In the genomic region with DNA sequence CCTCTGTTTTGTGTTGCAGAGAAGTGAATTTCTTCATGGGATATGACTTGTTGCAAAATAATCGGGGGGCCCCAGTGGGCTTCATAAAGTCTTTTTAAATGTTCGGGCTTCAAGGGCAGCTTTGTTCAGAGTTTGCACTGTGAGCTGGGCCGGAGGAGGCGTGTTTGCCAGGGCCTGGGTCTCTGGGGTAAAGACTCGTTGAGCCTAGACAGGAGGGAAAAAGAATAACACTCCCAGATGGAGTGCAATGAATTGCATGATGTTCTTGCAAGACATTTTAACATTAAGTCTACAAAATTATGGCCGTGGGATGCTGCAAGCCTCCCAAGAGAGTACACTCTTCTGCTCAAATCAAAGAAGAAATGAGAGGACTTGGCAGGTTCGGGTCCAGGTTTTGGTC, we compare ENCODE assay signal across 33 cellular contexts. TPM values are rescaled to one million over a fixed set of nuclear protein-coding genes. Genes with fewer than 3 reads are reported as not detected.
"Had no signal": no experiment of that assay in that cellular context is flagged by ENCODE, and none has a peak within 500 bp of the region (broad histone marks: within the 10 kb centered on the region; RNA-seq: fewer than 3 reads in every experiment).

No MANE protein-coding gene starts in this region.

- H3K9me3 Mint-ChIP-seq: activated B cell treated with CpG ODN at 0.5 μM for 24 hours; activated CD8-positive, alpha-beta T cell treated with anti-CD3 and anti-CD28 coated beads for 36 hours; activated naive CD4-positive, alpha-beta T cell treated with anti-CD3 and anti-CD28 coated beads, Interleukin-2, amount 50 U/mL, for 24 hours; activated naive CD8-positive, alpha-beta T cell treated with anti-CD3 and anti-CD28 coated beads, Interleukin-2, amount 10 ng/mL, durations not matched to agents 7 days and 5 days; activated T-cell treated with anti-CD3 and anti-CD28 coated beads, Interleukin-2, amount 50 U/mL, for 24 hours; activated T-helper 2 cell treated with anti-CD3 and anti-CD28 coated beads, Interferon-gamma antibody, Interleukin-2, Interleukin-4, amounts not matched to agents 10 μg/mL and 5 μg/mL and 100 μg/mL, durations not matched to agents 14 hours and 24 hours and 36 hours had no signal

- DNase-seq: activated B cell treated with CpG ODN at 0.5 μM for 24 hours; activated CD4-positive, alpha-beta T cell treated with anti-CD3 and anti-CD28 coated beads for 4 hours; activated CD4-positive, alpha-beta T cell treated with anti-CD3 and anti-CD28 coated beads, Interleukin-2, amount 50 U/mL, for 4 hours; activated CD4-positive, CD25-positive, alpha-beta regulatory T cell treated with anti-CD3 and anti-CD28 coated beads, Interleukin-2, amount 50 U/mL, for 72 hours; activated CD8-positive, alpha-beta T cell treated with anti-CD3 and anti-CD28 coated beads for 36 hours; activated gamma-delta T cell; activated naive CD4-positive, alpha-beta T cell treated with Interleukin-2 at 50 U/mL for 16 hours; activated naive CD8-positive, alpha-beta T cell treated with anti-CD3 and anti-CD28 coated beads, Interleukin-2, amount 10 ng/mL, durations not matched to agents 7 days and 5 days; activated T-cell treated with anti-CD3 and anti-CD28 coated beads, Interleukin-2, amount 50 U/mL, for 24 hours; amygdala; caudate nucleus; cerebellar nuclear complex; Karpas-422; KBM-7; NCI-H1105; NCI-H1417 treated with DMSO at 0.1 percent for 48 hours; NCI-H187 treated with DMSO at 0.1 percent for 48 hours; NCI-H2081; NCI-H345; NCI-H524 treated with DMSO at 0.1 percent for 48 hours; NCI-H748 treated with DMSO at 0.1 percent for 48 hours; NK-92 treated with Interleukin-12 subunit alpha and Interleukin-12 subunit beta, amount 100 ng/mL, for 24 hours; PC-3; Peyer's patch; RPMI8226; SW 1271; T-helper 1 cell; T-helper 2 cell; T-helper 9 cell had no signal

- H3K4me1 Mint-ChIP-seq: activated B cell treated with CpG ODN at 0.5 μM for 24 hours; activated naive CD4-positive, alpha-beta T cell treated with anti-CD3 and anti-CD28 coated beads, Interleukin-2, amount 50 U/mL, for 24 hours; activated naive CD8-positive, alpha-beta T cell treated with anti-CD3 and anti-CD28 coated beads, Interleukin-2, amount 10 ng/mL, durations not matched to agents 7 days and 5 days had no signal

- H3K27ac Mint-ChIP-seq: activated B cell treated with CpG ODN at 0.5 μM for 24 hours; activated CD8-positive, alpha-beta T cell treated with anti-CD3 and anti-CD28 coated beads for 36 hours; activated naive CD4-positive, alpha-beta T cell treated with anti-CD3 and anti-CD28 coated beads, Interleukin-2, amount 50 U/mL, for 24 hours; activated naive CD8-positive, alpha-beta T cell treated with anti-CD3 and anti-CD28 coated beads, Interleukin-2, amount 10 ng/mL, durations not matched to agents 7 days and 5 days; activated T-cell treated with anti-CD3 and anti-CD28 coated beads, Interleukin-2, amount 50 U/mL, for 24 hours; activated T-helper 2 cell treated with anti-CD3 and anti-CD28 coated beads, Interferon-gamma antibody, Interleukin-2, Interleukin-4, amounts not matched to agents 10 μg/mL and 5 μg/mL and 100 μg/mL, durations not matched to agents 14 hours and 24 hours and 36 hours had no signal

- ATAC-seq: activated CD8-positive, alpha-beta T cell treated with anti-CD3 and anti-CD28 coated beads for 36 hours; PC-3 had no signal

- H3K27ac ChIP-seq: ascending aorta, Peyer's patch, VCaP had no signal

- H3K4me1 ChIP-seq: ascending aorta, Peyer's patch had no signal

- H3K27me3 ChIP-seq: ascending aorta, Peyer's patch had no signal

- H3K4me3 ChIP-seq: ascending aorta, Peyer's patch had no signal

- H3K9me3 ChIP-seq: ascending aorta, Peyer's patch had no signal

- H3K36me3 Mint-ChIP-seq: activated naive CD4-positive, alpha-beta T cell treated with anti-CD3 and anti-CD28 coated beads, Interleukin-2, amount 50 U/mL, for 24 hours; activated naive CD8-positive, alpha-beta T cell treated with anti-CD3 and anti-CD28 coated beads, Interleukin-2, amount 10 ng/mL, durations not matched to agents 7 days and 5 days had no signal

- H3K36me3 ChIP-seq: ascending aorta, Peyer's patch had no signal

- H3K4me3 Mint-ChIP-seq: activated B cell treated with CpG ODN at 0.5 μM for 24 hours; activated CD8-positive, alpha-beta T cell treated with anti-CD3 and anti-CD28 coated beads for 36 hours; activated naive CD4-positive, alpha-beta T cell treated with anti-CD3 and anti-CD28 coated beads, Interleukin-2, amount 50 U/mL, for 24 hours; activated naive CD8-positive, alpha-beta T cell treated with anti-CD3 and anti-CD28 coated beads, Interleukin-2, amount 10 ng/mL, durations not matched to agents 7 days and 5 days; activated T-cell treated with anti-CD3 and anti-CD28 coated beads, Interleukin-2, amount 50 U/mL, for 24 hours had no signal

RNA-seq across cellular contexts. Expression of a gene that starts 23.6 kb away (rescaled TPM):
- total RNA-seq: activated B cell treated with CpG ODN at 0.5 μM for 24 hours; activated CD8-positive, alpha-beta T cell treated with anti-CD3 and anti-CD28 coated beads for 36 hours; activated naive CD8-positive, alpha-beta T cell treated with anti-CD3 and anti-CD28 coated beads, Interleukin-2, amount 10 ng/mL, durations not matched to agents 7 days and 5 days; activated T-helper 2 cell treated with anti-CD3 and anti-CD28 coated beads, Interferon-gamma antibody, Interleukin-2, Interleukin-4, amounts not matched to agents 10 μg/mL and 5 μg/mL and 100 μg/mL, durations not matched to agents 14 hours and 24 hours and 36 hours; ascending aorta had no signal
